Comparison of ENCODE assay signal across 10 cellular contexts in genomic region chr2:173750332-173750731, GRCh38.
DNase-seq lines count a peak whose midpoint lies in the region; ATAC-seq and FAIRE-seq lines count a peak whose summit lies in the region.
"Had no signal": no experiment of that assay in that cellular context is flagged by ENCODE, and none has a peak within 500 bp of the region (broad histone marks: within the 10 kb centered on the region; RNA-seq: fewer than 3 reads in every experiment).

No MANE protein-coding gene starts in this region.

- H3K9me3 ChIP-seq in adipocyte (ENCODE audit: control insufficient read depth, low read length) = no peaks in the 10 kb centered on the region
- H3K9me3 ChIP-seq: ovary had no signal

- no peak overlapping the region for H3K9ac ChIP-seq in adipocyte (ENCODE audit: low read length)

- no peaks in the 10 kb centered on the region for H3K36me3 ChIP-seq in adipocyte (ENCODE audit: control insufficient read depth, insufficient read depth, low read length, severe bottlenecking)
- H3K36me3 ChIP-seq: ovary had no signal

- no peaks in the 10 kb centered on the region for H3K27me3 ChIP-seq in adipocyte (replicated peaks; ENCODE audit: control insufficient read depth, insufficient read depth, low read length)
- H3K27me3 ChIP-seq: ovary had no signal

- no peak for FAIRE-seq in frontal cortex (lab: Jason Lieb, UNC)
- FAIRE-seq: A549 had no signal

- peak; percentile 73 for ATAC-seq in left ventricle myocardium superior
- peak; percentile 91 for ATAC-seq in sciatic nerve
- no peak for ATAC-seq in HG03045 (IDR thresholded peaks at IDR 0.05; ENCODE audit: unreplicated experiment)
- ATAC-seq: A549 had no signal

- H3K4me3 ChIP-seq in adipocyte (ENCODE audit: low read length) = no peak overlapping the region
- H3K4me3 ChIP-seq: A549, ovary had no signal

- intact Hi-C loops in left ventricle myocardium superior (cut with micrococcal nuclease) = no loop called here
- intact Hi-C loops in sciatic nerve (cut with DNase I) = no loop called here

- H3K4me1 ChIP-seq in adipocyte (ENCODE audit: control insufficient read depth, insufficient read depth, low read length) = no peaks in the 10 kb centered on the region

- DNase-seq in NCI-H1092 treated with DMSO at 0.1 percent for 48 hours (lab: John Stamatoyannopoulos, UW) (peak; percentile 5), NCI-H1092 (lab: John Stamatoyannopoulos, UW) (no peak), adipocyte (ENCODE audit: low read depth) (peak; percentile 53), left ventricle myocardium superior (no peak), sciatic nerve (ENCODE audit: low spot score) (no peak), DMS53 (lab: John Stamatoyannopoulos, UW) (no peak), frontal cortex (ENCODE audit: low spot score in 2 of 2) (no peak)

Comparison
In these comparisons a context has a peak if more than half of its experiments do, and no peak if none do; other contexts are left out.
1. DNase-seq: peak in NCI-H1092 treated with DMSO at 0.1 percent for 48 hours (single experiment) and adipocyte (single experiment); none in NCI-H1092 (single experiment), left ventricle myocardium superior (single experiment), sciatic nerve (single experiment), DMS53 (single experiment) and frontal cortex (0 of 2).